Comparison of ENCODE assay signal across 18 cellular contexts in the genomic region with DNA sequence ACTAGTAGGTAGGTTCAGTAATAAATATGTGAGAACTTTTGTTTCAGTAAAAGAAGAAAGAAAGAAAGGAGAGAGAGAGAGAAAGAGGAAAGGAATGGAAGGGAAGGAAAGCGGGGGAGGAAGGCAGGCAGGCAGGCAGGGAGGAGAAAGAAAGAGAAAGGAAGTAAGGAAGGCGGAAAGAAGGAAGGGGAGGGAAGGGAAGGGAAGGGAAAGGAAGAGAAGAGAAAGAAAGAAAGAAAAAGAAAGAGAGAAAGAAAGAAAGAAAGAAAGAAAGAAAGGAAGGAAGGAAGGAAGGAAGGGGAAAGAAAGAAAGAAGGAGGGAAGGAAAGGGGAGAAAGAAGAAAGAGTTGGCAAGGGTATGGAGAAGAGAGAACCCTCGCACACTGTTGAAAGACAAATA.
"Had no signal": no experiment of that assay in that cellular context is flagged by ENCODE, and none has a peak within 500 bp of the region (broad histone marks: within the 10 kb centered on the region; RNA-seq: fewer than 3 reads in every experiment).

No MANE protein-coding gene starts in this region.

- H3K4me1 ChIP-seq: colonic mucosa, foreskin keratinocyte, thyroid gland had no signal

- H3K4me3 ChIP-seq: colonic mucosa, left ventricle myocardium inferior, sigmoid colon, thyroid gland had no signal

- H3K27ac Mint-ChIP-seq: memory B cell; stimulated activated naive B cell treated with anti-CD40 and anti-IgM and Interleukin-4, amounts not matched to agents 10 μg/mL and 1 μg/mL and 100 μg/mL, for 72 hours had no signal

- H3K9me3 ChIP-seq: colonic mucosa, left ventricle myocardium inferior, sigmoid colon, thyroid gland had no signal

- DNase-seq: activated CD4-positive, alpha-beta T cell treated with anti-CD3 and anti-CD28 coated beads, Interleukin-2, amount 50 U/mL, for 1 hour; activated naive CD4-positive, alpha-beta T cell; aorta; brain microvascular endothelial cell; colonic mucosa; foreskin keratinocyte; hypothalamus; left ventricle myocardium inferior; naive thymus-derived CD4-positive, alpha-beta T cell; nucleus accumbens; posterior cingulate gyrus; sigmoid colon; stimulated activated CD4-positive, alpha-beta T cell treated with anti-CD3 and anti-CD28 coated beads, Interleukin-4, amount 100 ng/mL, for 4 hours; stimulated activated naive B cell treated with anti-CD40 and anti-IgM and Interleukin-4, amounts not matched to agents 10 μg/mL and 1 μg/mL and 100 μg/mL, for 72 hours; T1000; thyroid gland had no signal

- H3K4me3 Mint-ChIP-seq: central memory CD8-positive, alpha-beta T cell; memory B cell; naive thymus-derived CD4-positive, alpha-beta T cell; stimulated activated naive B cell treated with anti-CD40 and anti-IgM and Interleukin-4, amounts not matched to agents 10 μg/mL and 1 μg/mL and 100 μg/mL, for 72 hours had no signal

- ATAC-seq: foreskin keratinocyte; naive thymus-derived CD4-positive, alpha-beta T cell; stimulated activated naive B cell treated with anti-CD40 and anti-IgM and Interleukin-4, amounts not matched to agents 10 μg/mL and 1 μg/mL and 100 μg/mL, for 72 hours had no signal

- H3K9me3 Mint-ChIP-seq: central memory CD8-positive, alpha-beta T cell had no signal

- H3K27me3 ChIP-seq: brain microvascular endothelial cell, colonic mucosa, foreskin keratinocyte, sigmoid colon, thyroid gland had no signal

- H3K27me3 Mint-ChIP-seq: central memory CD8-positive, alpha-beta T cell; naive thymus-derived CD4-positive, alpha-beta T cell; stimulated activated naive B cell treated with anti-CD40 and anti-IgM and Interleukin-4, amounts not matched to agents 10 μg/mL and 1 μg/mL and 100 μg/mL, for 72 hours had no signal

- H3K36me3 ChIP-seq: brain microvascular endothelial cell, colonic mucosa, left ventricle myocardium inferior, sigmoid colon, thyroid gland had no signal

- H3K27ac ChIP-seq: brain microvascular endothelial cell, colonic mucosa, foreskin keratinocyte, left ventricle myocardium inferior, sigmoid colon, thyroid gland had no signal
